Comparison of ENCODE assay signal across 28 cellular contexts in genomic region chr6:14282326-14282725, GRCh38.
"Had no signal": no experiment of that assay in that cellular context is flagged by ENCODE, and none has a peak within 500 bp of the region (broad histone marks: within the 10 kb centered on the region; RNA-seq: fewer than 3 reads in every experiment).

No MANE protein-coding gene starts in this region.

- H3K4me1 ChIP-seq: gastrocnemius medialis, pancreas, prostate gland had no signal

- H3K27ac Mint-ChIP-seq: activated naive CD4-positive, alpha-beta T cell treated with anti-CD3 and anti-CD28 coated beads for 36 hours; activated naive CD8-positive, alpha-beta T cell treated with anti-CD3 and anti-CD28 coated beads for 36 hours; activated T-helper 1 cell treated with anti-CD3 and anti-CD28 coated beads, Interleukin-12 subunit alpha, Interleukin-12 subunit beta, Interleukin-2, Interleukin-4 antibody, amounts not matched to agents 30 ng/mL and 10 ng/mL and 1 ng/mL, durations not matched to agents 14 hours and 24 hours and 36 hours; dendritic cell treated with granulocyte-macrophage colony-stimulating factor and Interleukin-4, amounts not matched to agents 40 ng/mL and 50 ng/mL, for 4 days; immature natural killer cell; stimulated activated memory B cell treated with anti-CD40 and anti-IgM and Interleukin-4, amounts not matched to agents 10 μg/mL and 1 μg/mL and 100 μg/mL, for 72 hours; T-helper 2 cell treated with Interferon-gamma antibody and Interleukin-4, amounts not matched to agents 5 μg/mL and 100 μg/mL, for 36 hours had no signal

- H3K36me3 Mint-ChIP-seq: activated naive CD8-positive, alpha-beta T cell treated with anti-CD3 and anti-CD28 coated beads for 36 hours had no signal

- H3K9me3 ChIP-seq: adrenal gland, gastrocnemius medialis, pancreas, prostate gland, suprapubic skin, tibial artery had no signal

- ATAC-seq: gastrocnemius medialis; naive thymus-derived CD4-positive, alpha-beta T cell; pancreas; stimulated activated memory B cell treated with anti-CD40 and anti-IgM and Interleukin-4, amounts not matched to agents 10 μg/mL and 1 μg/mL and 100 μg/mL, for 72 hours had no signal

- H3K4me3 ChIP-seq: adrenal gland, gastrocnemius medialis, pancreas, prostate gland, sigmoid colon, suprapubic skin, tibial artery had no signal

- H3K9me3 Mint-ChIP-seq: activated naive CD4-positive, alpha-beta T cell treated with anti-CD3 and anti-CD28 coated beads for 36 hours had no signal

- DNase-seq: activated CD4-positive, alpha-beta T cell treated with anti-CD3 and anti-CD28 coated beads for 4 hours; activated CD4-positive, alpha-beta T cell treated with anti-CD3 and anti-CD28 coated beads, Interleukin-2, amount 50 U/mL, for 4 hours; activated effector memory CD4-positive, alpha-beta T cell treated with anti-CD3 and anti-CD28 coated beads, Interleukin-2, amount 50 U/mL, for 16 hours; activated naive CD4-positive, alpha-beta T cell treated with anti-CD3 and anti-CD28 coated beads for 36 hours; activated naive CD8-positive, alpha-beta T cell treated with anti-CD3 and anti-CD28 coated beads for 36 hours; adrenal gland; caudate nucleus; effector CD4-positive, alpha-beta T cell; gastrocnemius medialis; hippocampal formation; immature natural killer cell; kidney; midbrain; naive thymus-derived CD4-positive, alpha-beta T cell; pancreas; sigmoid colon; small intestine; stimulated activated CD4-positive, alpha-beta T cell treated with anti-CD3 and anti-CD28 coated beads, Interleukin-4, amount 100 ng/mL, for 4 hours; stimulated activated CD8-positive, alpha-beta memory T cell treated with anti-CD3 and anti-CD28 coated beads, Interleukin-4, amount 100 ng/mL, for 48 hours; T-helper 1 cell; tibial artery had no signal

- H3K27me3 ChIP-seq: adrenal gland, gastrocnemius medialis, pancreas, sigmoid colon, suprapubic skin, tibial artery had no signal

- H3K27ac ChIP-seq: adrenal gland, epithelial cell of prostate, gastrocnemius medialis, pancreas, prostate gland, sigmoid colon, suprapubic skin, tibial artery had no signal

- H3K36me3 ChIP-seq: adrenal gland, gastrocnemius medialis, pancreas, prostate gland, sigmoid colon, suprapubic skin, tibial artery had no signal

- H3K27me3 Mint-ChIP-seq: activated naive CD8-positive, alpha-beta T cell treated with anti-CD3 and anti-CD28 coated beads for 36 hours; naive thymus-derived CD4-positive, alpha-beta T cell; stimulated activated memory B cell treated with anti-CD40 and anti-IgM and Interleukin-4, amounts not matched to agents 10 μg/mL and 1 μg/mL and 100 μg/mL, for 72 hours had no signal

- H3K4me3 Mint-ChIP-seq: activated naive CD4-positive, alpha-beta T cell treated with anti-CD3 and anti-CD28 coated beads for 36 hours; activated naive CD8-positive, alpha-beta T cell treated with anti-CD3 and anti-CD28 coated beads for 36 hours; activated T-helper 1 cell treated with anti-CD3 and anti-CD28 coated beads, Interleukin-12 subunit alpha, Interleukin-12 subunit beta, Interleukin-2, Interleukin-4 antibody, amounts not matched to agents 30 ng/mL and 10 ng/mL and 1 ng/mL, durations not matched to agents 14 hours and 24 hours and 36 hours; dendritic cell treated with granulocyte-macrophage colony-stimulating factor and Interleukin-4, amounts not matched to agents 40 ng/mL and 50 ng/mL, for 4 days; immature natural killer cell; naive thymus-derived CD4-positive, alpha-beta T cell; stimulated activated memory B cell treated with anti-CD40 and anti-IgM and Interleukin-4, amounts not matched to agents 10 μg/mL and 1 μg/mL and 100 μg/mL, for 72 hours; T-helper 2 cell treated with Interferon-gamma antibody and Interleukin-4, amounts not matched to agents 5 μg/mL and 100 μg/mL, for 36 hours had no signal
